10 cellular contexts compared by ENCODE assay signal in genomic region chr1:90721210-90722194, GRCh38. TPM values are rescaled to one million over a fixed set of nuclear protein-coding genes. Genes with fewer than 3 reads are reported as not detected.
A peak's percentile ranks its signal among the peaks of the same experiment; 100 is the strongest.
DNase-seq lines count a peak whose midpoint lies in the region; ATAC-seq lines count a peak whose summit lies in the region.
"Had no signal": no experiment of that assay in that cellular context is flagged by ENCODE, and none has a peak within 500 bp of the region (broad histone marks: within the 10 kb centered on the region; RNA-seq: fewer than 3 reads in every experiment).

No MANE protein-coding gene starts in this region.

- no peak overlapping the region for H2BK5ac ChIP-seq in mesendoderm (ENCODE audit: low read length)

- H3K4me2 ChIP-seq in mesendoderm (ENCODE audit: low read length): no peak overlapping the region
- H3K4me2 ChIP-seq: BLaER1 treated with 17β-estradiol and CSF1 and Interleukin-3, amounts not matched to agents 10 nM and 100 nM had no signal

- no peaks in the 10 kb centered on the region for H3K36me3 ChIP-seq in mesendoderm (ENCODE audit: control insufficient read depth, insufficient read depth, low read length)
- H3K36me3 ChIP-seq: BLaER1 treated with 17β-estradiol and CSF1 and Interleukin-3, amounts not matched to agents 10 nM and 100 nM had no signal

- no peak overlapping the region for H3K23ac ChIP-seq in mesendoderm (ENCODE audit: low read length)

- no peak overlapping the region for H4K5ac ChIP-seq in mesendoderm (ENCODE audit: low read length)

- WGBS in mesendoderm (ENCODE audit: extremely low coverage, insufficient coverage, low lambda C conversion rate): no CpG with 5 or more reads among the region's 15 CpGs

- DNase-seq in SIG-M5 treated with dmso at 0.1 percent for 504 hours (lab: John Stamatoyannopoulos, UW; ENCODE audit: unreplicated experiment): peak; percentile 46
- no peak for DNase-seq in SIG-M5 (lab: John Stamatoyannopoulos, UW)
- peak; percentile 70 for DNase-seq in HCEC 1CT
- DNase-seq in NCI-H1105 treated with DMSO at 0.1 percent for 48 hours (lab: John Stamatoyannopoulos, UW): peak; percentile 93
- peak; percentile 32 for DNase-seq in SKM-1 (lab: John Stamatoyannopoulos, UW; ENCODE audit: unreplicated experiment)
- DNase-seq in cerebellum (ENCODE audit: low spot score): peak; percentile 77
- peak; percentile 87 for DNase-seq in mesendoderm

- H3K27me3 ChIP-seq in mesendoderm (ENCODE audit: insufficient read depth, low read length, poor library complexity): peaks cover 72% of the 10 kb centered on the region

- H3K18ac ChIP-seq in mesendoderm (ENCODE audit: low read length): no peak overlapping the region

- ATAC-seq in GM18873 (IDR thresholded peaks at IDR 0.05; ENCODE audit: low FRiP score, unreplicated experiment): no peak

- H3K27ac ChIP-seq in mesendoderm (ENCODE audit: low read depth, low read length): no peak overlapping the region
- H3K27ac ChIP-seq: BLaER1 treated with 17β-estradiol and CSF1 and Interleukin-3, amounts not matched to agents 10 nM and 100 nM had no signal

- H3K4ac ChIP-seq in mesendoderm (ENCODE audit: low read depth, low read length): no peak overlapping the region

- H3K79me1 ChIP-seq in mesendoderm (ENCODE audit: low read length): no peaks in the 10 kb centered on the region

- no peak overlapping the region for H3K9ac ChIP-seq in mesendoderm (ENCODE audit: low read length)
- H3K9ac ChIP-seq: BLaER1 treated with 17β-estradiol and CSF1 and Interleukin-3, amounts not matched to agents 10 nM and 100 nM had no signal

- no peak overlapping the region for H4K8ac ChIP-seq in mesendoderm (ENCODE audit: low read depth, low read length)

- no peak overlapping the region for H2BK15ac ChIP-seq in mesendoderm (replicated peaks; ENCODE audit: low read depth)

- H2BK120ac ChIP-seq in mesendoderm (ENCODE audit: low read depth, low read length): no peak overlapping the region

- H3K56ac ChIP-seq in mesendoderm (ENCODE audit: low read length): no peak overlapping the region

- peaks cover 5% of the 10 kb centered on the region for H3K4me1 ChIP-seq in mesendoderm (ENCODE audit: control insufficient read depth, low read depth, low read length)
- H3K4me1 ChIP-seq: BLaER1 treated with 17β-estradiol and CSF1 and Interleukin-3, amounts not matched to agents 10 nM and 100 nM had no signal

- H3K4me3 ChIP-seq in mesendoderm (ENCODE audit: low read length): no peak overlapping the region
- H3K4me3 ChIP-seq: BLaER1 treated with 17β-estradiol and CSF1 and Interleukin-3, amounts not matched to agents 10 nM and 100 nM had no signal

- H2AK5ac ChIP-seq in mesendoderm (ENCODE audit: low read length): no peak overlapping the region

- no peaks in the 10 kb centered on the region for H3K79me2 ChIP-seq in mesendoderm (ENCODE audit: control insufficient read depth, insufficient read depth, low read length)

RNA-seq across cellular contexts. Expression of gene BARHL2, which starts 4.4 kb away (rescaled TPM):
- total RNA-seq in cerebellum: 1.5 TPM
- 0.01 TPM for polyA plus RNA-seq in mesendoderm (2013, experiment 1 of 2)
- 0.06 TPM for polyA plus RNA-seq in mesendoderm (2013, experiment 2 of 2)
- polyA plus RNA-seq: thymus had no signal
